ENCODE assay signal across 31 cellular contexts in the genomic region with DNA sequence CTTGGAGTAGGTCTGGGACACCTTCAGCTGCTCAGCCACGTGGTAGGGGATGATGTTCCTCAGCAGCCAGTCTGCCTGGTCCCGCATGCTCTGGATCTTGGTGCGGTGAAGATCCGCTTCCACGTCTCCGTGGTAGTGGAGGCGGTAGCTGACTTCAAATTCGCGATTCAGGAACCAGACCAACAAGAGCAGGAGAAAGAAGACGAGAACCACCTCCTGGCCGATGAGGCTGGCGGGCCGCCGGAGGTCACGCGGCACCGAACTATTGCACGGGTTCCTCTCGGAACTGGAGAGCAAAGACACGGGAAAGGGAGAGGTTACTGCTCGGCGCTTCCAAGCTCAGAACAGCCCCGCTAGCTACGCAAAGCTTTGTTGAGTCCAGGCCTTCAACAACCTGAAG.
"Had no signal": no experiment of that assay in that cellular context is flagged by ENCODE, and none has a peak within 500 bp of the region (broad histone marks: within the 10 kb centered on the region; RNA-seq: fewer than 3 reads in every experiment).

No MANE protein-coding gene starts in this region.

- H3K4me3 ChIP-seq: esophagus muscularis mucosa, gastroesophageal sphincter, heart left ventricle, hepatocyte, left ventricle myocardium inferior, lung, mucosa of descending colon, right lobe of liver, suprapubic skin, transverse colon, upper lobe of right lung, uterus had no signal

- H3K4me3 Mint-ChIP-seq: memory B cell; mesothelial cell of epicardium; naive thymus-derived CD4-positive, alpha-beta T cell; stimulated activated naive B cell treated with anti-CD40 and anti-IgM and Interleukin-4, amounts not matched to agents 10 μg/mL and 1 μg/mL and 100 μg/mL, for 72 hours; stimulated activated naive CD8-positive, alpha-beta T cell treated with anti-CD3 and anti-CD28 coated beads, Interleukin-15, amount 100 ng/mL, for 72 hours had no signal

- FAIRE-seq: colon, endothelial cell of umbilical vein, islet of Langerhans, small intestine had no signal

- H3K4me1 ChIP-seq: foreskin keratinocyte, parathyroid adenoma, right lobe of liver, uterus had no signal

- H3K9me3 Mint-ChIP-seq: mesothelial cell of epicardium had no signal

- DNase-seq: cerebellar nuclear complex; effector CD8-positive, alpha-beta T cell; foreskin keratinocyte; kidney glomerular epithelial cell; left colon; left ventricle myocardium inferior; mucosa of descending colon; naive thymus-derived CD4-positive, alpha-beta T cell; right lobe of liver; small intestine; stimulated activated CD4-positive, alpha-beta T cell treated with anti-CD3 and anti-CD28 coated beads, Interleukin-15, amount 100 ng/mL, for 24 hours; stimulated activated CD4-positive, alpha-beta T cell treated with anti-CD3 and anti-CD28 coated beads, Interleukin-2, amount 100 ng/mL, for 48 hours; stimulated activated naive B cell treated with anti-CD40 and anti-IgM and Interleukin-4, amounts not matched to agents 10 μg/mL and 1 μg/mL and 100 μg/mL, for 72 hours; stimulated activated naive CD8-positive, alpha-beta T cell treated with anti-CD3 and anti-CD28 coated beads, Interleukin-15, amount 100 ng/mL, for 72 hours; transverse colon; upper lobe of right lung; uterus had no signal

- H3K9me3 ChIP-seq: esophagus muscularis mucosa, gastroesophageal sphincter, mucosa of descending colon, neutrophil, right lobe of liver, suprapubic skin, transverse colon, upper lobe of right lung, uterus had no signal

- H3K36me3 ChIP-seq: neutrophil, uterus had no signal

- H3K27ac ChIP-seq: esophagus muscularis mucosa, foreskin keratinocyte, gastroesophageal sphincter, heart left ventricle, hepatocyte, left ventricle myocardium inferior, neutrophil, parathyroid adenoma, right lobe of liver, suprapubic skin, transverse colon, upper lobe of right lung, uterus had no signal

- H3K27me3 Mint-ChIP-seq: naive thymus-derived CD4-positive, alpha-beta T cell had no signal

- H3K27ac Mint-ChIP-seq: memory B cell; mesothelial cell of epicardium; progenitor cell of endocrine pancreas; stimulated activated naive B cell treated with anti-CD40 and anti-IgM and Interleukin-4, amounts not matched to agents 10 μg/mL and 1 μg/mL and 100 μg/mL, for 72 hours; stimulated activated naive CD8-positive, alpha-beta T cell treated with anti-CD3 and anti-CD28 coated beads, Interleukin-15, amount 100 ng/mL, for 72 hours had no signal

- H3K9ac ChIP-seq: parathyroid adenoma had no signal

- ATAC-seq: foreskin keratinocyte; gastroesophageal sphincter; heart left ventricle; left colon; mucosa of descending colon; naive thymus-derived CD4-positive, alpha-beta T cell; right lobe of liver; stimulated activated naive B cell treated with anti-CD40 and anti-IgM and Interleukin-4, amounts not matched to agents 10 μg/mL and 1 μg/mL and 100 μg/mL, for 72 hours; stimulated activated naive CD8-positive, alpha-beta T cell treated with anti-CD3 and anti-CD28 coated beads, Interleukin-15, amount 100 ng/mL, for 72 hours; upper lobe of right lung had no signal
